Comparison of ENCODE assay signal across 8 cellular contexts in the genomic region with DNA sequence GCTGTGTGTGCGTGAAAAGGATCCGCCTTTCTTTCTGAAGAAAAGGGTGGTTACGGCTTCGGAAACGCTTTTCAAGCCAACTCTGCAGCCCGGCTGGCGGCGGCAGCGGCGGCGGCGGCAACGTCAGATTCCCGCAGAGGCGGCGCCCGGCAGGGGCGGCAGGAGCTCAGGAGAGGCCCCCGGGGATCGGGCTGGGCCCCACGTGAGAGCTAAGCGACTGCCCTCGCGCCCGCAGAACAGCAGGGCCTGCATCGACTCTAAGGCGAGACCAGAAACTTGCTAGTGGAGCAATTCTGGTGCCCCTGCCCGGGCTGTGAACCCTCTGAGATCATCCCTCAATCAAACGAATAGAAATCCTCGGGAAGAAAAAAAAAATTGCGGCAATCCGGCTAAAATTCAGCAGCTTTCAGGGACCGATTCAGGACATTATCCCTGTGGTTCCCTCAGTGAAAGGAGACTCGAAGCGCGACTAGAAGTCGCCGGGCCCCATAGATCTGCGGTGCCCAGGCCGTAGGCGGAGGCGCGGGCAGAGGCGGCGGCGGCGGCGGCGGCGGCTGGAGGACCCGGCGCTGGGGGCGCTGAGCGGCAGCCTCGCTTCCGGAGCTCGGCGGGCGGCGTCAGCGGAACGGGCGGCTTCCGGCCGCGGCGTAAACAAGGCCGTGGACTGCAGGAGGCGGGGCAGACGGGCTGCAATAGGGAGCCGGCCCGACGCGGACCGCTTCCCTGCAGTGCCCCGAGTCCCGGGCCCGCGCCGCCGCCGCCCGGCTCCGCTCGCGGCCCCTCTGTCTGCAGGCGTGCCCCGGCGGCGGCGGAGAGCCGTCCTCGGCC. TPM values are rescaled to one million over a fixed set of nuclear protein-coding genes. Genes with fewer than 3 reads are reported as not detected.
DNase-seq lines count a peak whose midpoint lies in the region; ATAC-seq, FAIRE-seq and TF ChIP-seq lines count a peak whose summit lies in the region.

A gene with protein sequence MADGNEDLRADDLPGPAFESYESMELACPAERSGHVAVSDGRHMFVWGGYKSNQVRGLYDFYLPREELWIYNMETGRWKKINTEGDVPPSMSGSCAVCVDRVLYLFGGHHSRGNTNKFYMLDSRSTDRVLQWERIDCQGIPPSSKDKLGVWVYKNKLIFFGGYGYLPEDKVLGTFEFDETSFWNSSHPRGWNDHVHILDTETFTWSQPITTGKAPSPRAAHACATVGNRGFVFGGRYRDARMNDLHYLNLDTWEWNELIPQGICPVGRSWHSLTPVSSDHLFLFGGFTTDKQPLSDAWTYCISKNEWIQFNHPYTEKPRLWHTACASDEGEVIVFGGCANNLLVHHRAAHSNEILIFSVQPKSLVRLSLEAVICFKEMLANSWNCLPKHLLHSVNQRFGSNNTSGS (plus strand): TSS at position 681 of the 828 bp plus-strand sequence. CDS start 316 bp downstream, outside the sequence.

- H3K9ac ChIP-seq in H1 (replicated peaks in 1 of 4; ENCODE audit: extremely low read depth in 1 of 4, low read depth in 3 of 4, low read length in 3 of 4), result peak within 1 kb of the TSS; percentile 96 to 99 (median 98)

- H3K4me1 ChIP-seq in H1 (replicated peaks in 1 of 4; ENCODE audit: control insufficient read depth in 3 of 4, insufficient read depth in 4 of 4, low read length in 3 of 4), result peaks cover 2 to 13% (median 3%) of the 10 kb centered on the region in 4 experiments; a peak in 4 of 7 replicates

- no peak for TF ChIP-seq RAD21 in H1 (IDR thresholded peaks at IDR 0.05 in 1 of 2, conservative IDR thresholded peaks at IDR 0.05 in 1 of 2; ENCODE audit: low read depth in 2 of 2, low read length in 2 of 2)

- H4K91ac ChIP-seq in H1 (replicated peaks; ENCODE audit: insufficient read length, low read length), result peak within 1 kb of the TSS; percentile 96

- H4K5ac ChIP-seq in H1 (ENCODE audit: insufficient read length, low read depth, low read length), result peak within 1 kb of the TSS; percentile 98

- peaks cover 0 to 23% of the 10 kb centered on the region in 2 experiments; a peak in 3 of 4 replicates for H3K79me2 ChIP-seq in H1 (ENCODE audit: control insufficient read depth in 1 of 2, insufficient read depth in 2 of 2, low read length in 2 of 2)

- peak in 1 of 2 experiments; percentile 73; a peak in 1 of 3 replicates for TF ChIP-seq EP300 in H1 (IDR thresholded peaks at IDR 0.05; ENCODE audit: borderline replicate concordance in 1 of 2, low read depth in 2 of 2, low read length in 2 of 2)

- H3K23ac ChIP-seq in H1 (ENCODE audit: insufficient read length), result no peak within 1 kb of the TSS

- CTCF ChIA-PET in H1 (lab: Charles Lee; ENCODE audit: partially characterized antibody), result interaction anchor here (0.7 to 2.8 kb wide), 7 partner anchors 31 to 288 kb away, joined by 3 to 16 read pairs (median 5); a partner anchor contains a TSS

- H3K36me3 ChIP-seq in H1 (ENCODE audit: control insufficient read depth in 2 of 4, insufficient read depth in 4 of 4, low read length in 3 of 4), result peaks cover 0 to 4% (median 0%) of the 10 kb centered on the region in 4 experiments; a peak in 1 of 8 replicates

- no peak within 1 kb of the TSS; the same call in 1 of the 2 replicates for H2BK15ac ChIP-seq in H1 (ENCODE audit: low read length)

- POLR2A ChIA-PET in H1 (lab: Charles Lee; ENCODE audit: partially characterized antibody), result interaction anchor here (0.7 to 3.5 kb wide), 33 partner anchors 9 to 349 kb away, joined by 3 to 30 read pairs (median 5); a partner anchor contains a TSS

- no peaks in the 10 kb centered on the region for H3K9me3 ChIP-seq in H1 (ENCODE audit: insufficient read depth in 2 of 2, low read depth in 1 of 2, low read length in 1 of 2)

- in situ Hi-C loops in Caki2 (cut with HindIII; ENCODE audit: low pct_unique_long_range_greater_than_20kb, low sequenced_read_pairs), result no loop called here

- peak within 1 kb of the TSS; percentile 78 for H3K4ac ChIP-seq in H1 (replicated peaks; ENCODE audit: insufficient read length, low read depth, low read length)

- peak within 1 kb of the TSS; percentile 97 for H3K27ac ChIP-seq in H1 (ENCODE audit: low read depth, low read length)

- peak within 1 kb of the TSS; percentile 88 to 90 for H3K4me2 ChIP-seq in H1 (ENCODE audit: insufficient read depth in 1 of 2, low read depth in 2 of 2, low read length in 2 of 2)

- peak within 1 kb of the TSS; percentile 86; the same call in 1 of the 2 replicates for H2AK5ac ChIP-seq in H1 (ENCODE audit: low read depth, low read length)

- H2BK20ac ChIP-seq in H1 (ENCODE audit: low read length), result no peak within 1 kb of the TSS

- peak within 1 kb of the TSS; percentile 99 for H2BK5ac ChIP-seq in H1 (ENCODE audit: low read depth, low read length)

- H3K18ac ChIP-seq in H1 (ENCODE audit: extremely low read depth, low read length), result peak within 1 kb of the TSS; percentile 96

- no peaks in the 10 kb centered on the region for H4K20me1 ChIP-seq in H1 (replicated peaks in 1 of 2; ENCODE audit: control insufficient read depth in 1 of 2, insufficient read depth in 2 of 2, low read length in 2 of 2)

- peak; percentile 80 for DNase-seq in Caki2 (ENCODE audit: low read depth)
- peak; percentile 77 for DNase-seq in HT-29 (ENCODE audit: low spot score)
- DNase-seq in NOMO-1 (lab: John Stamatoyannopoulos, UW; ENCODE audit: unreplicated experiment in 2 of 2), result peak; percentile 84 to 90
- peak; percentile 75 to 78 for DNase-seq in activated CD8-positive, alpha-beta memory T cell treated with anti-CD3 and anti-CD28 coated beads for 4 hours (ENCODE audit: low read depth in 2 of 2)
- DNase-seq in H1 (ENCODE audit: low read depth in 1 of 2, low spot score in 2 of 2), result peak; percentile 44 to 86
- DNase-seq in mesenteric fat pad (ENCODE audit: low spot score), result peak; percentile 97
- peak; percentile 70 for DNase-seq in stimulated activated CD8-positive, alpha-beta memory T cell treated with anti-CD3 and anti-CD28 coated beads, Interleukin-15, amount 100 ng/mL, for 1 hour (ENCODE audit: low read depth)

- no peak within 1 kb of the TSS for H3K14ac ChIP-seq in H1 (ENCODE audit: insufficient read length)

- peak within 1 kb of the TSS; percentile 75 for H2AFZ ChIP-seq in H1 (ENCODE audit: low read length)

- peak within 1 kb of the TSS; percentile 90; the same call in 1 of the 2 replicates for H2BK12ac ChIP-seq in H1 (ENCODE audit: low read depth, low read length)

- peak in 1 of 2 experiments; percentile 82; a peak in 2 of 3 replicates for TF ChIP-seq POLR2A in H1 (IDR thresholded peaks at IDR 0.05; ENCODE audit: control extremely low read depth in 1 of 2, low read depth in 2 of 2, low read length in 2 of 2)

- TF ChIP-seq CTCF in H1 (IDR thresholded peaks at IDR 0.05; ENCODE audit: control extremely low read depth in 1 of 3, insufficient read depth in 1 of 3, low read depth in 1 of 3, low read length in 3 of 3), result peak; percentile 1 to 22 (median 21); a peak in 3 of 4 replicates

- H3K56ac ChIP-seq in H1 (replicated peaks; ENCODE audit: insufficient read length, low read depth, low read length), result peak within 1 kb of the TSS; percentile 86

- peak within 1 kb of the TSS; percentile 97 for H4K8ac ChIP-seq in H1 (ENCODE audit: extremely low read depth, insufficient read depth, low read length)

- H2BK120ac ChIP-seq in H1 (replicated peaks; ENCODE audit: low read depth, low read length), result no peak within 1 kb of the TSS

- H3K23me2 ChIP-seq in H1 (ENCODE audit: low read depth, low read length), result peaks cover 9% of the 10 kb centered on the region

- FAIRE-seq in H1 (lab: Jason Lieb, UNC), result no peak

- 2% methylated on average over 68 of the region's 93 CpGs; no CpG with 5 or more reads in 1 of the 2 experiments for WGBS in H1 (ENCODE audit: extremely low coverage in 1 of 2, insufficient coverage in 1 of 2, insufficient read length in 1 of 2, insufficient replicate concordance in 2 of 2, low coverage in 1 of 2, low lambda C conversion rate in 2 of 2, missing lambda C conversion rate in 1 of 2), 2 experiments

- ATAC-seq in GM21360 (IDR thresholded peaks at IDR 0.05; ENCODE audit: unreplicated experiment), result peak; percentile 88

- peaks cover 9% of the 10 kb centered on the region; the same call in 1 of the 2 replicates for H3K79me1 ChIP-seq in H1 (ENCODE audit: low read depth, low read length)

- peak within 1 kb of the TSS; percentile 69 to 98 (median 93) for H3K4me3 ChIP-seq in H1 (ENCODE audit: extremely low read depth in 1 of 4, insufficient read depth in 2 of 4, low read depth in 3 of 4, low read length in 4 of 4)

- no peaks in the 10 kb centered on the region for H3K27me3 ChIP-seq in H1 (replicated peaks in 1 of 4; ENCODE audit: control insufficient read depth in 3 of 4, extremely low read depth in 1 of 4, insufficient read depth in 3 of 4, low read length in 3 of 4)

TF ChIP-seq in H1, 55 proteins besides CTCF, POLR2A, EP300 and RAD21 (continues in another document):
- TF ChIP-seq MAFK (IDR thresholded peaks at IDR 0.05; ENCODE audit: low read depth, low read length) (no peak), TAF7 (optimal IDR thresholded peaks at IDR 0.05; ENCODE audit: borderline replicate concordance, low read depth, low read length) (peak; percentile 23), ASH2L (IDR thresholded peaks at IDR 0.05; ENCODE audit: low read length) (peak; percentile 72), RBBP5 (IDR thresholded peaks at IDR 0.05; ENCODE audit: borderline replicate concordance, low read depth, low read length) (peak; percentile 41; the same call in 1 of the 2 replicates)

RNA-seq across cellular contexts. Expression of the gene that starts here (rescaled TPM):
- 114 and 139 TPM in 2 replicates for total RNA-seq in Caki2 (2014; rRNA removed; shearing (Covaris generic); ENCODE audit: low replicate concordance)
- total RNA-seq in HT-29 (2014; rRNA removed; shearing (Covaris generic)), result 61.8 and 67.8 TPM in 2 replicates
- total RNA-seq in H1 (2021; fragmentation: NEBNext Ultra II Directional; extraction: Animal tissue kit (Norgen Biotek cat#: 25700)), result 43.4 and 47.3 TPM in 2 replicates
- polyA plus RNA-seq in H1 (2011; rRNA removed), result 24.7 and 32.9 TPM in 2 replicates
- 34.9 TPM for polyA plus RNA-seq in H1 (2011; cell fraction: cytosol; rRNA removed)
- 31.7 TPM for polyA plus RNA-seq in H1 (2011; cell fraction: nucleus; rRNA removed)
- 38.5 to 47.4 TPM (median 39.5 TPM) in 4 replicates for polyA plus RNA-seq in H1 (2012, experiment 1 of 2)
- 12.6 TPM for polyA plus RNA-seq in H1 (2012, experiment 2 of 2)
- polyA plus RNA-seq in H1 (2013, experiment 1 of 2), result 20.1 TPM
- 20.8 TPM for polyA plus RNA-seq in H1 (2013, experiment 2 of 2)
- polyA minus RNA-seq in H1 (2011; rRNA and poly(A)+ RNA removed), result 39.5 and 50.9 TPM in 2 replicates
- polyA minus RNA-seq in H1 (2011; cell fraction: cytosol; rRNA and poly(A)+ RNA removed), result 28.8 TPM
- polyA minus RNA-seq in H1 (2011; cell fraction: nucleus; rRNA and poly(A)+ RNA removed), result 54.4 TPM
- 52.9 TPM for total RNA-seq in mesenteric fat pad

Comparison
In these comparisons a context has a peak if more than half of its experiments do, and no peak if none do; other contexts are left out.
1. Peak in every context shown above with its lines: DNase-seq, ATAC-seq, H3K4me3 ChIP-seq and H3K27ac ChIP-seq.